1 cellular context compared by ENCODE assay signal in the genomic region with DNA sequence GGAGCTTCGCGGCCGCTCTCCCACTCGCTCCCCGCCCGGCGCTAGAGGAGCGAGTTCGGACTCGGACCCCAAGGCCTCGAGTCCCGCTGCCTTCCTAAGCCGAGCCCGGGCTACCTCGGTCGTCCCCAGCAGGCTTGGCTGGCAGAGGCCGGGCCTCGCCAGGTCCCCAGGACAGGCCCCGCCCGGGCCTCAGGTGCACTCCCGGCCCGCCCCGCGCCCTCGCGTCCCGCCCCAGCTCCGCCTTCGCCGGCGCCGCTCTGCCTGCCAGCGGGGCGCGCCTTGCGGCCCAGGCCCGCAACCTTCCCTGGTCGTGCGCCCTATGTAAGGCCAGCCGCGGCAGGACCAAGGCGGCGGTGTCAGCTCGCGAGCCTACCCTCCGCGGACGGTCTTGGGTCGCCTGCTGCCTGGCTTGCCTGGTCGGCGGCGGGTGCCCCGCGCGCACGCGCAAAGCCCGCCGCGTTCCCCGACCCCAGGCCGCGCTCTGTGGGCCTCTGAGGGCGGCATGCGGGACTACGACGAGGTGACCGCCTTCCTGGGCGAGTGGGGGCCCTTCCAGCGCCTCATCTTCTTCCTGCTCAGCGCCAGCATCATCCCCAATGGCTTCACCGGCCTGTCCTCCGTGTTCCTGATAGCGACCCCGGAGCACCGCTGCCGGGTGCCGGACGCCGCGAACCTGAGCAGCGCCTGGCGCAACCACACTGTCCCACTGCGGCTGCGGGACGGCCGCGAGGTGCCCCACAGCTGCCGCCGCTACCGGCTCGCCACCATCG.
A peak's percentile ranks its signal among the peaks of the same experiment; 100 is the strongest.
TF ChIP-seq lines count a peak whose summit lies in the region.

SLC22A5 (plus strand) TSS at position 240 of the 770 bp plus-strand sequence; CDS start at position 503, 263 bp downstream.

TF ChIP-seq in GM12878, 131 proteins besides CTCF, POLR2A, EP300 and RAD21 (continued from another document):
- TF ChIP-seq, protein P1, sequence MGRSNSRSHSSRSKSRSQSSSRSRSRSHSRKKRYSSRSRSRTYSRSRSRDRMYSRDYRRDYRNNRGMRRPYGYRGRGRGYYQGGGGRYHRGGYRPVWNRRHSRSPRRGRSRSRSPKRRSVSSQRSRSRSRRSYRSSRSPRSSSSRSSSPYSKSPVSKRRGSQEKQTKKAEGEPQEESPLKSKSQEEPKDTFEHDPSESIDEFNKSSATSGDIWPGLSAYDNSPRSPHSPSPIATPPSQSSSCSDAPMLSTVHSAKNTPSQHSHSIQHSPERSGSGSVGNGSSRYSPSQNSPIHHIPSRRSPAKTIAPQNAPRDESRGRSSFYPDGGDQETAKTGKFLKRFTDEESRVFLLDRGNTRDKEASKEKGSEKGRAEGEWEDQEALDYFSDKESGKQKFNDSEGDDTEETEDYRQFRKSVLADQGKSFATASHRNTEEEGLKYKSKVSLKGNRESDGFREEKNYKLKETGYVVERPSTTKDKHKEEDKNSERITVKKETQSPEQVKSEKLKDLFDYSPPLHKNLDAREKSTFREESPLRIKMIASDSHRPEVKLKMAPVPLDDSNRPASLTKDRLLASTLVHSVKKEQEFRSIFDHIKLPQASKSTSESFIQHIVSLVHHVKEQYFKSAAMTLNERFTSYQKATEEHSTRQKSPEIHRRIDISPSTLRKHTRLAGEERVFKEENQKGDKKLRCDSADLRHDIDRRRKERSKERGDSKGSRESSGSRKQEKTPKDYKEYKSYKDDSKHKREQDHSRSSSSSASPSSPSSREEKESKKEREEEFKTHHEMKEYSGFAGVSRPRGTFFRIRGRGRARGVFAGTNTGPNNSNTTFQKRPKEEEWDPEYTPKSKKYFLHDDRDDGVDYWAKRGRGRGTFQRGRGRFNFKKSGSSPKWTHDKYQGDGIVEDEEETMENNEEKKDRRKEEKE (IDR thresholded peaks at IDR 0.05), result no peak
- TF ChIP-seq MYB (IDR thresholded peaks at IDR 0.05; ENCODE audit: borderline replicate concordance, low read depth, low read length) (no peak), RB1 (IDR thresholded peaks at IDR 0.05; ENCODE audit: borderline replicate concordance) (peak; percentile 65; the same call in 1 of the 2 replicates), HDAC2 (IDR thresholded peaks at IDR 0.05) (no peak), CHD1 (IDR thresholded peaks at IDR 0.05; ENCODE audit: low read depth, low read length) (no peak), ATF2 (IDR thresholded peaks at IDR 0.05; ENCODE audit: low read length) (no peak), STAT1 (conservative IDR thresholded peaks at IDR 0.05) (no peak), CEBPZ (IDR thresholded peaks at IDR 0.05; ENCODE audit: low read depth, low read length) (no peak), WRNIP1 (IDR thresholded peaks at IDR 0.05; ENCODE audit: borderline replicate concordance, low read depth, low read length) (no peak), CBX3 (IDR thresholded peaks at IDR 0.05; ENCODE audit: borderline replicate concordance, low read depth) (no peak), CBFB (IDR thresholded peaks at IDR 0.05; ENCODE audit: low read depth) (no peak), NBN (IDR thresholded peaks at IDR 0.05) (no peak), ASH2L (IDR thresholded peaks at IDR 0.05; ENCODE audit: borderline replicate concordance, low read depth) (peak; percentile 48; the same call in 1 of the 2 replicates), FOS (IDR thresholded peaks at IDR 0.05; ENCODE audit: borderline replicate concordance, extremely low read depth, insufficient read length) (no peak), KLF5 (IDR thresholded peaks at IDR 0.05; ENCODE audit: partially characterized antibody) (no peak), NR2C2 (IDR thresholded peaks at IDR 0.05; ENCODE audit: borderline replicate concordance, control insufficient read depth, insufficient read length, low read depth) (no peak), ZSCAN29 (IDR thresholded peaks at IDR 0.05) (0 out of 2 replicates have a peak, but pooled peaks have one; percentile 25), SUPT20H (IDR thresholded peaks at IDR 0.05; ENCODE audit: borderline replicate concordance, control insufficient read depth, low read depth, low read length) (no peak), KAT2A (conservative IDR thresholded peaks at IDR 0.05; ENCODE audit: control insufficient read depth, low read depth, low read length) (no peak), DPF2 (IDR thresholded peaks at IDR 0.05) (peak; percentile 61; the same call in 1 of the 2 replicates), JUND (IDR thresholded peaks at IDR 0.05; ENCODE audit: low read depth, low read length) (no peak), SPI1 (IDR thresholded peaks at IDR 0.05; ENCODE audit: borderline replicate concordance, insufficient read depth, low read depth, low read length) (no peak), GATAD2B (conservative IDR thresholded peaks at IDR 0.05; ENCODE audit: low read depth) (peak; percentile 79), PML (IDR thresholded peaks at IDR 0.05; ENCODE audit: low read length) (no peak), YBX1 (IDR thresholded peaks at IDR 0.05) (no peak), BACH1 (IDR thresholded peaks at IDR 0.05; ENCODE audit: borderline replicate concordance) (no peak), RBBP5 (conservative IDR thresholded peaks at IDR 0.05) (no peak), EED (IDR thresholded peaks at IDR 0.05; ENCODE audit: low read depth) (no peak), ZNF622 (IDR thresholded peaks at IDR 0.05) (no peak), SRF (IDR thresholded peaks at IDR 0.05; ENCODE audit: low read depth in 2 of 2, low read length in 2 of 2) (no peak), IKZF2 (IDR thresholded peaks at IDR 0.05) (no peak), FOXM1 (IDR thresholded peaks at IDR 0.05; ENCODE audit: low read depth, low read length) (no peak), POLR2AphosphoS2 (IDR thresholded peaks at IDR 0.05; ENCODE audit: low read depth, low read length) (no peak), MTA2 (IDR thresholded peaks at IDR 0.05; ENCODE audit: low read depth) (no peak), STAT3 (IDR thresholded peaks at IDR 0.05; ENCODE audit: low read depth, low read length) (no peak)
- TF ChIP-seq, protein P2, sequence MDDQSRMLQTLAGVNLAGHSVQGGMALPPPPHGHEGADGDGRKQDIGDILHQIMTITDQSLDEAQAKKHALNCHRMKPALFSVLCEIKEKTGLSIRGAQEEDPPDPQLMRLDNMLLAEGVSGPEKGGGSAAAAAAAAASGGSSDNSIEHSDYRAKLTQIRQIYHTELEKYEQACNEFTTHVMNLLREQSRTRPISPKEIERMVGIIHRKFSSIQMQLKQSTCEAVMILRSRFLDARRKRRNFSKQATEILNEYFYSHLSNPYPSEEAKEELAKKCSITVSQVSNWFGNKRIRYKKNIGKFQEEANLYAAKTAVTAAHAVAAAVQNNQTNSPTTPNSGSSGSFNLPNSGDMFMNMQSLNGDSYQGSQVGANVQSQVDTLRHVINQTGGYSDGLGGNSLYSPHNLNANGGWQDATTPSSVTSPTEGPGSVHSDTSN (IDR thresholded peaks at IDR 0.05; ENCODE audit: insufficient replicate concordance, low read depth, low read length), result no peak
- TF ChIP-seq, protein P3, sequence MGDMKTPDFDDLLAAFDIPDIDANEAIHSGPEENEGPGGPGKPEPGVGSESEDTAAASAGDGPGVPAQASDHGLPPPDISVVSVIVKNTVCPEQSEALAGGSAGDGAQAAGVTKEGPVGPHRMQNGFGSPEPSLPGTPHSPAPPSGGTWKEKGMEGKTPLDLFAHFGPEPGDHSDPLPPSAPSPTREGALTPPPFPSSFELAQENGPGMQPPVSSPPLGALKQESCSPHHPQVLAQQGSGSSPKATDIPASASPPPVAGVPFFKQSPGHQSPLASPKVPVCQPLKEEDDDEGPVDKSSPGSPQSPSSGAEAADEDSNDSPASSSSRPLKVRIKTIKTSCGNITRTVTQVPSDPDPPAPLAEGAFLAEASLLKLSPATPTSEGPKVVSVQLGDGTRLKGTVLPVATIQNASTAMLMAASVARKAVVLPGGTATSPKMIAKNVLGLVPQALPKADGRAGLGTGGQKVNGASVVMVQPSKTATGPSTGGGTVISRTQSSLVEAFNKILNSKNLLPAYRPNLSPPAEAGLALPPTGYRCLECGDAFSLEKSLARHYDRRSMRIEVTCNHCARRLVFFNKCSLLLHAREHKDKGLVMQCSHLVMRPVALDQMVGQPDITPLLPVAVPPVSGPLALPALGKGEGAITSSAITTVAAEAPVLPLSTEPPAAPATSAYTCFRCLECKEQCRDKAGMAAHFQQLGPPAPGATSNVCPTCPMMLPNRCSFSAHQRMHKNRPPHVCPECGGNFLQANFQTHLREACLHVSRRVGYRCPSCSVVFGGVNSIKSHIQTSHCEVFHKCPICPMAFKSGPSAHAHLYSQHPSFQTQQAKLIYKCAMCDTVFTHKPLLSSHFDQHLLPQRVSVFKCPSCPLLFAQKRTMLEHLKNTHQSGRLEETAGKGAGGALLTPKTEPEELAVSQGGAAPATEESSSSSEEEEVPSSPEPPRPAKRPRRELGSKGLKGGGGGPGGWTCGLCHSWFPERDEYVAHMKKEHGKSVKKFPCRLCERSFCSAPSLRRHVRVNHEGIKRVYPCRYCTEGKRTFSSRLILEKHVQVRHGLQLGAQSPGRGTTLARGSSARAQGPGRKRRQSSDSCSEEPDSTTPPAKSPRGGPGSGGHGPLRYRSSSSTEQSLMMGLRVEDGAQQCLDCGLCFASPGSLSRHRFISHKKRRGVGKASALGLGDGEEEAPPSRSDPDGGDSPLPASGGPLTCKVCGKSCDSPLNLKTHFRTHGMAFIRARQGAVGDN (IDR thresholded peaks at IDR 0.05), result peak; percentile 81
- TF ChIP-seq, protein P4, sequence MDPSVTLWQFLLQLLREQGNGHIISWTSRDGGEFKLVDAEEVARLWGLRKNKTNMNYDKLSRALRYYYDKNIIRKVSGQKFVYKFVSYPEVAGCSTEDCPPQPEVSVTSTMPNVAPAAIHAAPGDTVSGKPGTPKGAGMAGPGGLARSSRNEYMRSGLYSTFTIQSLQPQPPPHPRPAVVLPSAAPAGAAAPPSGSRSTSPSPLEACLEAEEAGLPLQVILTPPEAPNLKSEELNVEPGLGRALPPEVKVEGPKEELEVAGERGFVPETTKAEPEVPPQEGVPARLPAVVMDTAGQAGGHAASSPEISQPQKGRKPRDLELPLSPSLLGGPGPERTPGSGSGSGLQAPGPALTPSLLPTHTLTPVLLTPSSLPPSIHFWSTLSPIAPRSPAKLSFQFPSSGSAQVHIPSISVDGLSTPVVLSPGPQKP (IDR thresholded peaks at IDR 0.05; ENCODE audit: low read depth, low read length), result no peak
